Comparison of ENCODE assay signal across 11 cellular contexts in genomic region chr9:122406264-122406890, GRCh38. TPM values are rescaled to one million over a fixed set of nuclear protein-coding genes. Genes with fewer than 3 reads are reported as not detected.
DNase-seq lines count a peak whose midpoint lies in the region; ATAC-seq and TF ChIP-seq lines count a peak whose summit lies in the region.
"Had no signal": no experiment of that assay in that cellular context is flagged by ENCODE, and none has a peak within 500 bp of the region (broad histone marks: within the 10 kb centered on the region; RNA-seq: fewer than 3 reads in every experiment).

No MANE protein-coding gene starts in this region.

- intact Hi-C loops in activated T-helper 2 cell treated with anti-CD3 and anti-CD28 coated beads, Interferon-gamma antibody, Interleukin-2, Interleukin-4, amounts not matched to agents 10 μg/mL and 5 μg/mL and 100 μg/mL, durations not matched to agents 14 hours and 24 hours and 36 hours (cut with micrococcal nuclease), result no loop called here

- H3K27me3 Mint-ChIP-seq in activated naive CD4-positive, alpha-beta T cell treated with anti-CD3 and anti-CD28 coated beads, Interleukin-2, amount 10 ng/mL, durations not matched to agents 7 days and 5 days, result no peaks in the 10 kb centered on the region
- H3K27me3 Mint-ChIP-seq in activated T-helper 2 cell treated with anti-CD3 and anti-CD28 coated beads, Interferon-gamma antibody, Interleukin-2, Interleukin-4, amounts not matched to agents 10 μg/mL and 5 μg/mL and 100 μg/mL, durations not matched to agents 14 hours and 24 hours and 36 hours (ENCODE audit: low read depth), result no peaks in the 10 kb centered on the region
- H3K27me3 Mint-ChIP-seq in memory B cell, result no peaks in the 10 kb centered on the region

- CTCF ChIA-PET in activated naive CD4-positive, alpha-beta T cell treated with anti-CD3 and anti-CD28 coated beads, Interleukin-2, amount 10 ng/mL, durations not matched to agents 7 days and 5 days (lab: Charles Lee), result no interaction called here

- H3K27ac Mint-ChIP-seq in activated naive CD4-positive, alpha-beta T cell treated with anti-CD3 and anti-CD28 coated beads, Interleukin-2, amount 50 U/mL, for 72 hours, result peak overlapping the region in 1 of 2 donors; percentile 70
- H3K27ac Mint-ChIP-seq in activated naive CD4-positive, alpha-beta T cell treated with anti-CD3 and anti-CD28 coated beads, Interleukin-2, amount 10 ng/mL, durations not matched to agents 7 days and 5 days, result no peak overlapping the region
- no peak overlapping the region for H3K27ac Mint-ChIP-seq in activated T-helper 2 cell treated with anti-CD3 and anti-CD28 coated beads, Interferon-gamma antibody, Interleukin-2, Interleukin-4, amounts not matched to agents 10 μg/mL and 5 μg/mL and 100 μg/mL, durations not matched to agents 14 hours and 24 hours and 36 hours
- no peak overlapping the region for H3K27ac Mint-ChIP-seq in memory B cell

- peak in 1 of 2 donors; percentile 18 for DNase-seq in activated naive CD4-positive, alpha-beta T cell treated with anti-CD3 and anti-CD28 coated beads, Interleukin-2, amount 50 U/mL, for 72 hours (ENCODE audit: low spot score in 2 of 2)
- DNase-seq in activated naive CD4-positive, alpha-beta T cell treated with anti-CD3 and anti-CD28 coated beads, Interleukin-2, amount 10 ng/mL, durations not matched to agents 7 days and 5 days, result no peak
- DNase-seq in activated T-helper 2 cell treated with anti-CD3 and anti-CD28 coated beads, Interferon-gamma antibody, Interleukin-2, Interleukin-4, amounts not matched to agents 10 μg/mL and 5 μg/mL and 100 μg/mL, durations not matched to agents 14 hours and 24 hours and 36 hours (ENCODE audit: low spot score), result no peak
- DNase-seq in memory B cell (ENCODE audit: low spot score in 2 of 2), result no peak
- DNase-seq in GM13976 (ENCODE audit: low spot score), result no peak
- DNase-seq in activated CD4-positive, alpha-beta T cell treated with anti-CD3 and anti-CD28 coated beads, Interleukin-2, amount 50 U/mL, for 1 hour, result no peak
- no peak for DNase-seq in NCI-H510A (lab: John Stamatoyannopoulos, UW)
- DNase-seq: activated CD4-positive, alpha-beta T cell treated with anti-CD3 and anti-CD28 coated beads, Interleukin-2, amount 50 U/mL, for 4 hours; head of caudate nucleus; Right ventricle myocardium superior had no signal

- H3K36me3 Mint-ChIP-seq in activated naive CD4-positive, alpha-beta T cell treated with anti-CD3 and anti-CD28 coated beads, Interleukin-2, amount 50 U/mL, for 72 hours, result peaks cover 8 to 14% of the 10 kb centered on the region in 2 donors
- H3K36me3 Mint-ChIP-seq in activated naive CD4-positive, alpha-beta T cell treated with anti-CD3 and anti-CD28 coated beads, Interleukin-2, amount 10 ng/mL, durations not matched to agents 7 days and 5 days, result no peaks in the 10 kb centered on the region
- no peaks in the 10 kb centered on the region for H3K36me3 Mint-ChIP-seq in activated T-helper 2 cell treated with anti-CD3 and anti-CD28 coated beads, Interferon-gamma antibody, Interleukin-2, Interleukin-4, amounts not matched to agents 10 μg/mL and 5 μg/mL and 100 μg/mL, durations not matched to agents 14 hours and 24 hours and 36 hours (ENCODE audit: low read depth)
- H3K36me3 Mint-ChIP-seq in memory B cell, result no peaks in the 10 kb centered on the region

- no peaks in the 10 kb centered on the region for H3K4me1 Mint-ChIP-seq in activated naive CD4-positive, alpha-beta T cell treated with anti-CD3 and anti-CD28 coated beads, Interleukin-2, amount 10 ng/mL, durations not matched to agents 7 days and 5 days
- H3K4me1 Mint-ChIP-seq in activated T-helper 2 cell treated with anti-CD3 and anti-CD28 coated beads, Interferon-gamma antibody, Interleukin-2, Interleukin-4, amounts not matched to agents 10 μg/mL and 5 μg/mL and 100 μg/mL, durations not matched to agents 14 hours and 24 hours and 36 hours (ENCODE audit: low read depth), result peaks cover 18% of the 10 kb centered on the region
- peaks cover 2% of the 10 kb centered on the region for H3K4me1 Mint-ChIP-seq in memory B cell

- peaks cover 7 to 10% of the 10 kb centered on the region in 2 donors for H3K9me3 Mint-ChIP-seq in activated naive CD4-positive, alpha-beta T cell treated with anti-CD3 and anti-CD28 coated beads, Interleukin-2, amount 50 U/mL, for 72 hours
- H3K9me3 Mint-ChIP-seq in activated naive CD4-positive, alpha-beta T cell treated with anti-CD3 and anti-CD28 coated beads, Interleukin-2, amount 10 ng/mL, durations not matched to agents 7 days and 5 days, result peaks cover 6% of the 10 kb centered on the region
- peaks cover 4% of the 10 kb centered on the region for H3K9me3 Mint-ChIP-seq in activated T-helper 2 cell treated with anti-CD3 and anti-CD28 coated beads, Interferon-gamma antibody, Interleukin-2, Interleukin-4, amounts not matched to agents 10 μg/mL and 5 μg/mL and 100 μg/mL, durations not matched to agents 14 hours and 24 hours and 36 hours
- H3K9me3 Mint-ChIP-seq in memory B cell, result no peaks in the 10 kb centered on the region

- in situ Hi-C loops in GM13976 (cut with MboI; ENCODE audit: low sequenced_read_pairs, unreplicated experiment), result no loop called here

- no peak overlapping the region for H3K4me3 Mint-ChIP-seq in activated naive CD4-positive, alpha-beta T cell treated with anti-CD3 and anti-CD28 coated beads, Interleukin-2, amount 10 ng/mL, durations not matched to agents 7 days and 5 days
- H3K4me3 Mint-ChIP-seq in activated T-helper 2 cell treated with anti-CD3 and anti-CD28 coated beads, Interferon-gamma antibody, Interleukin-2, Interleukin-4, amounts not matched to agents 10 μg/mL and 5 μg/mL and 100 μg/mL, durations not matched to agents 14 hours and 24 hours and 36 hours (ENCODE audit: low read depth), result peak overlapping the region; percentile 58
- H3K4me3 Mint-ChIP-seq in memory B cell, result peak overlapping the region; percentile 27

- peak; percentile 44 to 51 for ATAC-seq in activated naive CD4-positive, alpha-beta T cell treated with anti-CD3 and anti-CD28 coated beads, Interleukin-2, amount 50 U/mL, for 72 hours
- ATAC-seq in memory B cell (ENCODE audit: low read depth) (no peak), HG03175 (IDR thresholded peaks at IDR 0.05; ENCODE audit: unreplicated experiment) (no peak)

- TF ChIP-seq CTCF in GM13976 (IDR thresholded peaks at IDR 0.05; ENCODE audit: borderline replicate concordance, control extremely low read depth, extremely low read depth, insufficient read depth, missing control alignments), result no peak

RNA-seq across cellular contexts. Expression of gene PTGS1, which starts 35.6 kb away (rescaled TPM):
- total RNA-seq in activated naive CD4-positive, alpha-beta T cell treated with anti-CD3 and anti-CD28 coated beads, Interleukin-2, amount 50 U/mL, for 72 hours, result under 1 TPM; 0.25 to 0.54 TPM
- total RNA-seq in activated T-helper 2 cell treated with anti-CD3 and anti-CD28 coated beads, Interferon-gamma antibody, Interleukin-2, Interleukin-4, amounts not matched to agents 10 μg/mL and 5 μg/mL and 100 μg/mL, durations not matched to agents 14 hours and 24 hours and 36 hours, result 0.55 and 0.71 TPM in 2 replicates

Comparison
In these comparisons a context has a peak if more than half of its experiments do, and no peak if none do; other contexts are left out.
1. ATAC-seq: peak in activated naive CD4-positive, alpha-beta T cell treated with anti-CD3 and anti-CD28 coated beads, Interleukin-2, amount 50 U/mL, for 72 hours (2 of 2); none in memory B cell (single experiment) and HG03175 (single experiment).